1 cellular context compared by ENCODE assay signal in the genomic region with DNA sequence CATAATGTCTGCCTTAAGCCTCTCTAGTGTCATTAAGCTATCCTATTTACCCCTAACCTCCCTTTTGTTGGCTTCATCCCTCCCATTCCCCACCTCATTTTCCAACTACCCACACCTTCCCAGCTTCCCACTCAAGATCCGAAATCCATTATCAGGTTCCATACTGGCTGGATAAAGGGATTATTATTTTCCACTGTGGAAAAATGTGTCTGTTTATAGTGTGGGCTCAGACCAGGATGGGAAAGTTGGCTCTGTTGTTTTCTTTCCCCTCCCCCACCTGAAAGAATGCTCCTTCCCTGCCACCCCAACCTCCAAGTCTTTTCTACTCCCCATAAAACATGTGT.
TF ChIP-seq lines count a peak whose summit lies in the region.

No MANE protein-coding gene starts in this region.

TF ChIP-seq in IMR-90, 13 proteins besides CTCF, POLR2A, EP300 and RAD21:
- TF ChIP-seq, protein P1, sequence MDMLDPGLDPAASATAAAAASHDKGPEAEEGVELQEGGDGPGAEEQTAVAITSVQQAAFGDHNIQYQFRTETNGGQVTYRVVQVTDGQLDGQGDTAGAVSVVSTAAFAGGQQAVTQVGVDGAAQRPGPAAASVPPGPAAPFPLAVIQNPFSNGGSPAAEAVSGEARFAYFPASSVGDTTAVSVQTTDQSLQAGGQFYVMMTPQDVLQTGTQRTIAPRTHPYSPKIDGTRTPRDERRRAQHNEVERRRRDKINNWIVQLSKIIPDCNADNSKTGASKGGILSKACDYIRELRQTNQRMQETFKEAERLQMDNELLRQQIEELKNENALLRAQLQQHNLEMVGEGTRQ (IDR thresholded peaks at IDR 0.05; ENCODE audit: low read depth, low read length), result no peak
- TF ChIP-seq MAZ (IDR thresholded peaks at IDR 0.05; ENCODE audit: borderline replicate concordance, low read depth, low read length) (no peak), RFX5 (IDR thresholded peaks at IDR 0.05; ENCODE audit: low read depth, low read length) (no peak), RCOR1 (IDR thresholded peaks at IDR 0.05; ENCODE audit: insufficient replicate concordance, low read length) (no peak), FOS (IDR thresholded peaks at IDR 0.05; ENCODE audit: low read depth, low read length) (no peak), CHD1 (IDR thresholded peaks at IDR 0.05; ENCODE audit: low read depth, low read length) (no peak), CEBPB (IDR thresholded peaks at IDR 0.05; ENCODE audit: low read depth, low read length) (no peak), NFE2L2 (IDR thresholded peaks at IDR 0.05; ENCODE audit: low read depth, low read length) (no peak), SMC3 (IDR thresholded peaks at IDR 0.05; ENCODE audit: low read depth, low read length) (no peak), MAFK (IDR thresholded peaks at IDR 0.05; ENCODE audit: low read depth, low read length) (no peak), BHLHE40 (IDR thresholded peaks at IDR 0.05; ENCODE audit: low read depth, low read length) (no peak), MXI1 (IDR thresholded peaks at IDR 0.05; ENCODE audit: borderline replicate concordance, low read depth, low read length) (no peak)
- TF ChIP-seq, protein P2, sequence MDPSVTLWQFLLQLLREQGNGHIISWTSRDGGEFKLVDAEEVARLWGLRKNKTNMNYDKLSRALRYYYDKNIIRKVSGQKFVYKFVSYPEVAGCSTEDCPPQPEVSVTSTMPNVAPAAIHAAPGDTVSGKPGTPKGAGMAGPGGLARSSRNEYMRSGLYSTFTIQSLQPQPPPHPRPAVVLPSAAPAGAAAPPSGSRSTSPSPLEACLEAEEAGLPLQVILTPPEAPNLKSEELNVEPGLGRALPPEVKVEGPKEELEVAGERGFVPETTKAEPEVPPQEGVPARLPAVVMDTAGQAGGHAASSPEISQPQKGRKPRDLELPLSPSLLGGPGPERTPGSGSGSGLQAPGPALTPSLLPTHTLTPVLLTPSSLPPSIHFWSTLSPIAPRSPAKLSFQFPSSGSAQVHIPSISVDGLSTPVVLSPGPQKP (IDR thresholded peaks at IDR 0.05; ENCODE audit: borderline replicate concordance, low read depth, low read length), result no peak
